19 cellular contexts compared by ENCODE assay signal in the genomic region with DNA sequence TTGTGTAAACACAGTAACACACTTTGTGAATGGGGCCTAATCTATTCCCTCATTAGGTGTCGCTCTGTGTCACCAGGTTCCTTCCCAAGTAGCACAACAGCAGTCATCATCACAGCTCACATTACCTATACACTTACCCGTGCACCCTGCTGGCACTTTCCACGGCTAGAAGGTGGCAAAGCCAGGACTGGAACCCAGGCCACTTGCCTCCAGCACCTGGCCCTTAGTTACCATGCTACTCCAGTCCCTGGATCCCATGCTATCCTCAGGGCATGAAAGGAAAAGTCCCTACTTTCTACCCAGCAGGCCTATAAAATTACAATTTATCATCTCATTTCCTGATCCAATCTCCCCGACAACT. TPM values are rescaled to one million over a fixed set of nuclear protein-coding genes. Genes with fewer than 3 reads are reported as not detected.
DNase-seq lines count a peak whose midpoint lies in the region; ATAC-seq and TF ChIP-seq lines count a peak whose summit lies in the region.
"Had no signal": no experiment of that assay in that cellular context is flagged by ENCODE, and none has a peak within 500 bp of the region (broad histone marks: within the 10 kb centered on the region; RNA-seq: fewer than 3 reads in every experiment).

No MANE protein-coding gene starts in this region.

- H3K27ac Mint-ChIP-seq in MCF 10A (ENCODE audit: low read depth, unreplicated experiment), result no peak overlapping the region
- H3K27ac Mint-ChIP-seq: HFFc6; nephron; stimulated activated naive B cell treated with anti-CD40 and anti-IgM and Interleukin-4, amounts not matched to agents 10 μg/mL and 1 μg/mL and 100 μg/mL, for 72 hours had no signal

- intact Hi-C loops in breast epithelium (cut with DNase I; ENCODE audit: low total_unique reads), result no loop called here
- intact Hi-C loops in MCF 10A (cut with micrococcal nuclease), result no loop called here
- intact Hi-C loops in right lobe of liver (cut with DNase I), result no loop called here
- intact Hi-C loops in vagina (cut with DNase I), result no loop called here

- 63% methylated on average over 4 of the region's 4 CpGs for WGBS in right lobe of liver (ENCODE audit: insufficient coverage, low coverage, low lambda C conversion rate, missing lambda C conversion rate)

- H3K27me3 Mint-ChIP-seq in MCF 10A (ENCODE audit: insufficient read depth, unreplicated experiment), result no peaks in the 10 kb centered on the region
- H3K27me3 Mint-ChIP-seq: activated CD4-positive, alpha-beta T cell treated with anti-CD3 and anti-CD28 coated beads for 36 hours; stimulated activated naive B cell treated with anti-CD40 and anti-IgM and Interleukin-4, amounts not matched to agents 10 μg/mL and 1 μg/mL and 100 μg/mL, for 72 hours had no signal

- no peaks in the 10 kb centered on the region for H3K9me3 ChIP-seq in breast epithelium
- H3K9me3 ChIP-seq in RWPE2 (ENCODE audit: severe bottlenecking), result no peaks in the 10 kb centered on the region
- no peaks in the 10 kb centered on the region for H3K9me3 ChIP-seq in right lobe of liver
- H3K9me3 ChIP-seq in vagina, result no peaks in the 10 kb centered on the region
- H3K9me3 ChIP-seq: sigmoid colon had no signal

- no peak for DNase-seq in breast epithelium (ENCODE audit: low spot score in 2 of 2)
- DNase-seq in MCF 10A (ENCODE audit: unreplicated experiment), result no peak
- no peak for DNase-seq in RWPE2 (ENCODE audit: low spot score)
- DNase-seq in right lobe of liver, result no peak
- no peak for DNase-seq in vagina (ENCODE audit: extremely low spot score in 2 of 2)
- DNase-seq in RKO (ENCODE audit: low spot score), result no peak
- DNase-seq in caudate nucleus (lab: John Stamatoyannopoulos, UW), result no peak
- DNase-seq: activated CD4-positive, alpha-beta T cell treated with anti-CD3 and anti-CD28 coated beads for 36 hours; activated T-cell treated with anti-CD3 and anti-CD28 coated beads for 4 hours; HFFc6; hippocampal formation; left ventricle myocardium superior; NCI-H2227 treated with DMSO at 0.1 percent for 48 hours; sigmoid colon; stimulated activated CD4-positive, alpha-beta T cell treated with anti-CD3 and anti-CD28 coated beads, Interleukin-4, amount 100 ng/mL, for 4 hours; stimulated activated naive B cell treated with anti-CD40 and anti-IgM and Interleukin-4, amounts not matched to agents 10 μg/mL and 1 μg/mL and 100 μg/mL, for 72 hours had no signal

- no peak overlapping the region for H3K4me3 ChIP-seq in breast epithelium
- H3K4me3 ChIP-seq in RWPE2 (ENCODE audit: severe bottlenecking), result no peak overlapping the region
- no peak overlapping the region for H3K4me3 ChIP-seq in right lobe of liver
- H3K4me3 ChIP-seq in vagina, result no peak overlapping the region
- H3K4me3 ChIP-seq: coronary artery, sigmoid colon had no signal

- H3K4me1 ChIP-seq in breast epithelium, result peaks cover 0 to 6% of the 10 kb centered on the region in 2 donors
- H3K4me1 ChIP-seq in RWPE2 (ENCODE audit: insufficient read depth, poor library complexity, severe bottlenecking), result peaks cover 62% of the 10 kb centered on the region
- peaks cover 0 to 72% (median 31%) of the 10 kb centered on the region in 4 donors for H3K4me1 ChIP-seq in right lobe of liver
- peaks cover 66% of the 10 kb centered on the region for H3K4me1 ChIP-seq in vagina

- H3K36me3 Mint-ChIP-seq in MCF 10A (ENCODE audit: insufficient read depth, unreplicated experiment), result no peaks in the 10 kb centered on the region

- H3K4me1 Mint-ChIP-seq in MCF 10A (ENCODE audit: insufficient read depth, unreplicated experiment), result peaks cover 45% of the 10 kb centered on the region

- POLR2A ChIA-PET in MCF 10A (lab: Yijun Ruan, JAX), result interaction anchor here (0.7 to 2.5 kb wide), 3 partner anchors 10 to 13 kb away, joined by 3 to 13 read pairs (median 3); no protein-coding TSS in a partner anchor

- BruUV-seq in MCF 10A (replicated peaks; lab: Mats Ljungman, UMichigan), result no TSS peak

- no peak overlapping the region for H3K4me3 Mint-ChIP-seq in MCF 10A (ENCODE audit: unreplicated experiment)
- H3K4me3 Mint-ChIP-seq: activated CD4-positive, alpha-beta T cell treated with anti-CD3 and anti-CD28 coated beads for 36 hours; HFFc6; nephron; stimulated activated naive B cell treated with anti-CD40 and anti-IgM and Interleukin-4, amounts not matched to agents 10 μg/mL and 1 μg/mL and 100 μg/mL, for 72 hours had no signal

- ATAC-seq in RWPE2 (ENCODE audit: low read depth), result no peak
- ATAC-seq in right lobe of liver, result peak; percentile 18 to 61 (median 45)
- ATAC-seq in HG02938 (IDR thresholded peaks at IDR 0.05; ENCODE audit: unreplicated experiment), result no peak
- ATAC-seq: activated CD4-positive, alpha-beta T cell treated with anti-CD3 and anti-CD28 coated beads for 36 hours; left ventricle myocardium superior; stimulated activated naive B cell treated with anti-CD40 and anti-IgM and Interleukin-4, amounts not matched to agents 10 μg/mL and 1 μg/mL and 100 μg/mL, for 72 hours had no signal

- TF ChIP-seq CTCF in breast epithelium (IDR thresholded peaks at IDR 0.05), result no peak
- no peak for TF ChIP-seq CTCF in MCF 10A (IDR thresholded peaks at IDR 0.05; ENCODE audit: unreplicated experiment)
- TF ChIP-seq CTCF in RWPE2 (IDR thresholded peaks at IDR 0.05; ENCODE audit: poor library complexity, severe bottlenecking), result no peak
- no peak for TF ChIP-seq CTCF in right lobe of liver (IDR thresholded peaks at IDR 0.05)
- no peak for TF ChIP-seq CTCF in vagina (IDR thresholded peaks at IDR 0.05)

- H3K36me3 ChIP-seq in breast epithelium (no peaks in the 10 kb centered on the region), RWPE2 (ENCODE audit: low read depth) (no peaks in the 10 kb centered on the region), right lobe of liver (no peaks in the 10 kb centered on the region), vagina (no peaks in the 10 kb centered on the region)
- H3K36me3 ChIP-seq: sigmoid colon had no signal

- H3K9me3 Mint-ChIP-seq in MCF 10A (ENCODE audit: unreplicated experiment), result no peaks in the 10 kb centered on the region
- H3K9me3 Mint-ChIP-seq: HFFc6; nephron; stimulated activated naive B cell treated with anti-CD40 and anti-IgM and Interleukin-4, amounts not matched to agents 10 μg/mL and 1 μg/mL and 100 μg/mL, for 72 hours had no signal

- TF ChIP-seq POLR2A in breast epithelium (IDR thresholded peaks at IDR 0.05), result no peak
- no peak for TF ChIP-seq POLR2A in right lobe of liver (IDR thresholded peaks at IDR 0.05)
- no peak for TF ChIP-seq POLR2A in vagina (IDR thresholded peaks at IDR 0.05)

- CTCF ChIA-PET in MCF 10A (lab: Yijun Ruan, JAX), result no interaction called here

- peak overlapping the region; percentile 30 to 57 for H3K27ac ChIP-seq in breast epithelium
- peak overlapping the region; percentile 67 for H3K27ac ChIP-seq in RWPE2 (ENCODE audit: poor library complexity, severe bottlenecking)
- peak overlapping the region in 1 of 3 donors; percentile 10 for H3K27ac ChIP-seq in right lobe of liver
- H3K27ac ChIP-seq in vagina, result peak overlapping the region; percentile 6
- no peak overlapping the region for H3K27ac ChIP-seq in caudate nucleus (ENCODE audit: low read depth, low read length)
- H3K27ac ChIP-seq: sigmoid colon had no signal

- H3K27me3 ChIP-seq in breast epithelium, result no peaks in the 10 kb centered on the region
- H3K27me3 ChIP-seq in RWPE2 (ENCODE audit: insufficient read depth, poor library complexity, severe bottlenecking), result no peaks in the 10 kb centered on the region
- no peaks in the 10 kb centered on the region for H3K27me3 ChIP-seq in right lobe of liver
- no peaks in the 10 kb centered on the region for H3K27me3 ChIP-seq in vagina
- H3K27me3 ChIP-seq: sigmoid colon had no signal

RNA-seq across cellular contexts. Expression of gene SMURF1, which starts 18.4 kb away (rescaled TPM):
- total RNA-seq in breast epithelium (10 to 100 TPM; 20.2 to 28.7 (median 25.9) TPM), MCF 10A (2022) (19.9 and 20.3 TPM in 2 replicates), right lobe of liver (10 to 100 TPM in 4 of 6 experiments, 1 to 10 TPM in 2; 8.8 to 14.1 (median 10.9) TPM), vagina (30.0 TPM)

Comparison
In these comparisons a context has a peak if more than half of its experiments do, and no peak if none do; other contexts are left out.
1. ATAC-seq: peak in right lobe of liver (4 of 4); none in RWPE2 (single experiment) and HG02938 (single experiment).